Comparison of ENCODE assay signal across 8 cellular contexts in the genomic region with DNA sequence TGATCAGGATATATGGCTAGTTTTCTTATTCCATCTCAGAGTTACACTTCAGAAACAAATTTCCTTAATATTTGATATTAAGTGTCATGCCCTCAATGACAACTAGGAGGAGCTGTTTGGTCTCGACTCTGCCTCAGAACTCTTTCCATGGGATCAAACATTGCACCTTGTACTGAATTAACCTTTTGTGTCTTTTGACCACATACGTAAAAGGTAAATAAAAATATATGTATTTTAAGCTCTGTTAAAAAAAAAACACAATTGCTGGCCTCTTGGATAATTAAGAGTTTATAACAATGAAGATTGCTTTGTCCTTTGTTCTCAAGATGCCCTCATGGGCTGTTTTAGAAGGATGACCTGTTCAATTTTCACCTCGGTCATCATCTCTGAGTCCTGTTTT. TPM values are rescaled to one million over a fixed set of nuclear protein-coding genes. Genes with fewer than 3 reads are reported as not detected.
A peak's percentile ranks its signal among the peaks of the same experiment; 100 is the strongest.
DNase-seq lines count a peak whose midpoint lies in the region; ATAC-seq, FAIRE-seq and TF ChIP-seq lines count a peak whose summit lies in the region.

No MANE protein-coding gene starts in this region.

- DNase-seq in AG20443 (ENCODE audit: low spot score) = peak; percentile 38
- no peak for DNase-seq in GM18507 (ENCODE audit: extremely low spot score, insufficient read length, low read depth)
- peak; percentile 39 for DNase-seq in RCC 7860 (ENCODE audit: low spot score)
- DNase-seq in fibroblast of villous mesenchyme (ENCODE audit: low read depth) = peak; percentile 55
- DNase-seq in small intestine = peak; percentile 50
- no peak for DNase-seq in activated CD4-positive, alpha-beta T cell treated with anti-CD3 and anti-CD28 coated beads, Interleukin-2, amount 50 U/mL, for 1 hour
- DNase-seq in OCI-M2 (lab: John Stamatoyannopoulos, UW; ENCODE audit: unreplicated experiment) = no peak

- no peaks in the 10 kb centered on the region for H3K36me3 ChIP-seq in small intestine (ENCODE audit: control insufficient read depth in 2 of 2, insufficient read depth in 2 of 2, low read length in 2 of 2)

- H3K9me3 ChIP-seq in small intestine (ENCODE audit: control insufficient read depth, low read depth) = no peaks in the 10 kb centered on the region

- no peaks in the 10 kb centered on the region for H3K27me3 ChIP-seq in small intestine (ENCODE audit: control insufficient read depth in 2 of 2, insufficient read depth in 2 of 2, low read length in 2 of 2)

- no peak overlapping the region for H3K4me3 ChIP-seq in fibroblast of villous mesenchyme (ENCODE audit: low read depth, low read length)
- no peak overlapping the region for H3K4me3 ChIP-seq in small intestine (ENCODE audit: low read depth in 1 of 2, low read length in 2 of 2)

- FAIRE-seq in GM18507 (lab: Jason Lieb, UNC) = peak; percentile 67
- peak; percentile 75 for FAIRE-seq in RCC 7860 (lab: Jason Lieb, UNC)
- FAIRE-seq in small intestine (lab: Jason Lieb, UNC) = peak; percentile 85

- no peak overlapping the region for H3K27ac ChIP-seq in small intestine (ENCODE audit: low read depth in 1 of 2, low read length in 1 of 2)

- no peaks in the 10 kb centered on the region for H3K4me1 ChIP-seq in small intestine (ENCODE audit: control insufficient read depth in 2 of 2, insufficient read depth in 1 of 2, low read depth in 1 of 2, low read length in 1 of 2)

- ATAC-seq in HG03354 (IDR thresholded peaks at IDR 0.05; ENCODE audit: poor library complexity, severe bottlenecking, unreplicated experiment) = peak; percentile 86

- 23 to 37% (median 23%) methylated on average over 3 of the region's 3 CpGs for WGBS in small intestine, 3 donors

- peak; percentile 84 for TF ChIP-seq CTCF in fibroblast of villous mesenchyme (IDR thresholded peaks at IDR 0.05; ENCODE audit: insufficient read depth, low read depth, low read length)

RNA-seq across cellular contexts. Expression of a gene that starts 18.7 kb away (rescaled TPM):
- total RNA-seq in fibroblast of villous mesenchyme = 1,807 and 3,312 TPM in 2 replicates
- 10 to 100 TPM in 2 of 3 donors, 1 to 10 TPM in 1; 4.2 to 90.6 (median 14.9) TPM for polyA plus RNA-seq in small intestine

Comparison
In these comparisons a context has a peak if more than half of its experiments do, and no peak if none do; other contexts are left out.
1. DNase-seq: peak in AG20443 (single experiment), RCC 7860 (single experiment), fibroblast of villous mesenchyme (single experiment) and small intestine (single experiment); none in GM18507 (single experiment), activated CD4-positive, alpha-beta T cell treated with anti-CD3 and anti-CD28 coated beads, Interleukin-2, amount 50 U/mL, for 1 hour (single experiment) and OCI-M2 (single experiment).